9 cellular contexts compared by ENCODE assay signal in genomic region chr18:45112682-45113081, GRCh38.
"Had no signal": no experiment of that assay in that cellular context is flagged by ENCODE, and none has a peak within 500 bp of the region (broad histone marks: within the 10 kb centered on the region; RNA-seq: fewer than 3 reads in every experiment).

No MANE protein-coding gene starts in this region.

- FAIRE-seq: HepG2, HTR-8/SVneo, K562 had no signal

- H3K36me3 Mint-ChIP-seq: IgD-negative memory B cell had no signal

- H3K27ac ChIP-seq: HL-60, KMS-11 had no signal

- ATAC-seq: HepG2, K562 had no signal

- H3K4me2 ChIP-seq: KMS-11 had no signal

- DNase-seq: IMR-90, KBM-7, KG1 had no signal

- H3K9ac ChIP-seq: KMS-11 had no signal

- H3K4me3 ChIP-seq: K562 had no signal

- H3K9me3 Mint-ChIP-seq: IgD-negative memory B cell had no signal
